15 cellular contexts compared by ENCODE assay signal in the genomic region with DNA sequence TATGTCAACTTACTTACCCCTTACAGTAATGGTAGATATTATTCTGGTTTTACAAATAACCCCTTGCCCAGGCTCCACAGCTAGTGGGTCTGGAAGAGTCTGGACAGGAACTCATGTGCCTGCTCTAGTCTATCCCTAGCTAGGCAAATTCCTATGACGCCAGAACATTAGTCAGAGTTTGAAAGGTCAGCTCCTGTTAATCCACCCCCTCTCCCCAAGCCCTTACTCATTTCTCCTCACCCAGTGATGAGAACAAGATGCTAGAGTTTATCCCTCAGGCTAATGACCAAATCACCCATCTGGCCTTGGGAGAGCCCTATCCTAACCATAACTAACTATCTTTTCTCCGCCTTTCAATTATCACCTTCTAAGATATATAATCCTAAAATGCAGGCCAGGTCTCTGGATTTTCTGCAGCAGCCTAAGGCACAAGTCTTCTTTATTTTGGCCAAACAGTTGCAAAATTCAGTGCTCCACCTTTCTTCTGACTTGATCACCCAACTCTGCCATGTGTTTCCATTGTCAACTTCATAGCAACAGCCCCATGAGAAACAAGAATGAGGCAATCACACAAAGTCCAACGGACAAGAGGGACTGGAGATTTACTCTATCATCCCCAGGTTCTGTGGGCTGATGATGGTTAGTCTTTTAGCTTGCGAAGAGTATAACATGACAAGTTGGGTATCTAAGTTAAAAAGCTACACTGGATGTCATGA.
DNase-seq lines count a peak whose midpoint lies in the region; ATAC-seq and TF ChIP-seq lines count a peak whose summit lies in the region.
"Had no signal": no experiment of that assay in that cellular context is flagged by ENCODE, and none has a peak within 500 bp of the region (broad histone marks: within the 10 kb centered on the region; RNA-seq: fewer than 3 reads in every experiment).

No MANE protein-coding gene starts in this region.

- TF ChIP-seq POLR2A in body of pancreas (IDR thresholded peaks at IDR 0.05) = no peak

- TF ChIP-seq CTCF in BJ (IDR thresholded peaks at IDR 0.05; ENCODE audit: insufficient read depth, low read depth, low read length) = no peak
- no peak for TF ChIP-seq CTCF in body of pancreas (IDR thresholded peaks at IDR 0.05)

- H3K27me3 ChIP-seq in BJ (ENCODE audit: control insufficient read depth, insufficient read depth, low read length) (no peaks in the 10 kb centered on the region), body of pancreas (no peaks in the 10 kb centered on the region)
- H3K27me3 ChIP-seq: neutrophil had no signal

- H3K36me3 ChIP-seq in BJ (ENCODE audit: control insufficient read depth, insufficient read depth, low read length) (no peaks in the 10 kb centered on the region), mesodermal cell (ENCODE audit: control insufficient read depth, insufficient read depth, low read length) (peaks cover 22% of the 10 kb centered on the region), body of pancreas (replicated peaks in 1 of 2; ENCODE audit: insufficient read depth in 1 of 2, low read depth in 2 of 2) (peaks cover 0 to 2% of the 10 kb centered on the region in 2 donors)
- H3K36me3 ChIP-seq: neutrophil had no signal

- CTCF ChIA-PET in BJ (lab: Yijun Ruan, JAX) = interaction anchor here (1.2 kb wide), 1 partner anchor 20 kb away, joined by 4 read pairs; no protein-coding TSS in a partner anchor

- no peak for ATAC-seq in body of pancreas
- ATAC-seq in HG03280 (IDR thresholded peaks at IDR 0.05; ENCODE audit: unreplicated experiment) = no peak
- no peak for ATAC-seq in GM21576 (IDR thresholded peaks at IDR 0.05; ENCODE audit: unreplicated experiment)
- ATAC-seq: CD8-positive, alpha-beta T cell had no signal

- H3K4me1 ChIP-seq in mesodermal cell (ENCODE audit: control insufficient read depth, insufficient read depth, low read length, poor library complexity, severe bottlenecking) (peaks cover 7% of the 10 kb centered on the region), body of pancreas (no peaks in the 10 kb centered on the region)

- intact Hi-C loops in body of pancreas (cut with DNase I) = no loop called here

- no peaks in the 10 kb centered on the region for H3K9me3 ChIP-seq in mesodermal cell (ENCODE audit: control insufficient read depth, low read length)
- no peaks in the 10 kb centered on the region for H3K9me3 ChIP-seq in body of pancreas
- H3K9me3 ChIP-seq: neutrophil had no signal

- POLR2A ChIA-PET in BJ (lab: Charles Lee) = interaction anchor here (0.6 kb wide), 1 partner anchor 128 kb away, joined by 5 read pairs; no protein-coding TSS in a partner anchor

- WGBS in mesodermal cell (ENCODE audit: insufficient coverage in 2 of 2), 2 experiments = 73 to 83% methylated on average over 2 of the region's 4 CpGs
- WGBS in body of pancreas, 2 donors = 93 to 94% methylated on average over 4 of the region's 4 CpGs

- peak; percentile 87 for DNase-seq in BJ (ENCODE audit: low read depth)
- DNase-seq in NCI-H226 = peak; percentile 76
- peak; percentile 56 for DNase-seq in epidermal melanocyte (ENCODE audit: insufficient read length, low spot score)
- no peak for DNase-seq in SK-N-DZ (ENCODE audit: low spot score)
- DNase-seq in body of pancreas = no peak
- DNase-seq: activated CD4-positive, alpha-beta T cell treated with anti-CD3 and anti-CD28 coated beads, Interleukin-2, amount 50 U/mL, for 4 hours; CD8-positive, alpha-beta T cell; H9; left cardiac atrium; NCI-H524 treated with DMSO at 0.1 percent for 48 hours; stimulated activated CD4-positive, alpha-beta T cell treated with anti-CD3 and anti-CD28 coated beads, Interleukin-4, amount 100 ng/mL, for 24 hours had no signal

- H3K27ac ChIP-seq in mesodermal cell (ENCODE audit: low read depth, low read length, severe bottlenecking) (peak overlapping the region; percentile 16), body of pancreas (no peak overlapping the region)
- H3K27ac ChIP-seq: neutrophil had no signal

- H3K4me3 ChIP-seq in BJ (ENCODE audit: low read depth, low read length) = no peak overlapping the region
- H3K4me3 ChIP-seq in mesodermal cell (ENCODE audit: extremely low read depth, insufficient read depth, low read length, poor library complexity, severe bottlenecking) = no peak overlapping the region
- no peak overlapping the region for H3K4me3 ChIP-seq in body of pancreas

Comparison
In these comparisons a context has a peak if more than half of its experiments do, and no peak if none do; other contexts are left out.
1. DNase-seq: peak in BJ (single experiment), NCI-H226 (single experiment) and epidermal melanocyte (single experiment); none in SK-N-DZ (single experiment) and body of pancreas (0 of 4).